Comparison of ENCODE assay signal across 1 cellular context in the genomic region with DNA sequence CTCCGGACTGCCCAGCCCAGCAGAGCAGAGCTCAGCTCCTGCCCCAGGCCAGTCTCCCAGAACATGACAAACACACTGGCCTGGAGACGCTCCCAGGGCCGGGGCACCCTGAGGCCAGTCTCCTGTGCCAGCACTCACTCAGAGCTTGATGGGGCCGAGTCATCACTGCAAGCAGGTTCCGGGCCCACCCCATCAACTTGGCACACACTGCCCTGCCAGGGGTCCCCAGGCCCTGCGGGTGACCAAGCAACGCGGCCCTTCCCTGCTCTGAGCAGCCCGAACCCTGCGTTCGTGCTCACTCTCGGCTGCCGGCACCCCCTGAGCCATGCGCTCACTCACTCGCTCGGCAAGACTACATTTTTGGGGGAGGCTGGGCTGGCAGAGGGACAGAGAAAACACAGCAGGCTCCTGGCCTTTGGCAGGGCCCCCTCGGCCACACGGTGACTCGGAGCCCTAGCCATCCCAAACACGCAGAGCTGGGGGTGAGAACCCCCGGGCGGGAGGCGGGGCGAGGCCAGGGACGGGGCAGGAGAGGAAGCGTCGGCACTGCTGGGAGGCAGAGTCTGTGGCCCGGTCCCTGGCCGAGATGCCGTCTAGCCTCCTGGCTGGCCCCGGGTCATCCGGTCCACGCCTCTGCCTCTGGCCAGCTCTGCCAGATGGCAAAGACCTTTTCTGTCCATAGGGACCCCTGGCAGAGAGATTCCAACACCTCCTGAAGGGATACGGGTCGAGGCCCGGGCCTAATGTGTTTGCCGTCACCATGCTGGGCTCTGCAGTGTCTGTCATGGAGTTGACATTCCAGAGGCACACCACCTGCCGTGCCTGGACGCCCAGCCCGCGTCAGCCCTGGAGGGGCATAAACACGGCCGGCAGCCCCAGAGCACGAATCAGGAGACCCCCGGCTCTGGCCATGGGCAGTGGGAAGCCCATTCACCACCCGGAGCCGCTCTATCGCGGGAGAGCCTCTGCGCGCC.
TF ChIP-seq lines count a peak whose summit lies in the region.

No MANE protein-coding gene starts in this region.

TF ChIP-seq in K562, 482 proteins besides CTCF, POLR2A, EP300 and RAD21 (continued from another document):
- TF ChIP-seq HNRNPK (IDR thresholded peaks at IDR 0.05; ENCODE audit: low read depth, low read length, poor library complexity, severe bottlenecking) (no peak), ZNF212 (CRISPR knock-in tag; IDR thresholded peaks at IDR 0.05) (no peak), NCOA6 (IDR thresholded peaks at IDR 0.05) (no peak), POU5F1 (IDR thresholded peaks at IDR 0.05; ENCODE audit: borderline replicate concordance, low read depth, low read length, partially characterized antibody) (no peak), HMGN3 (IDR thresholded peaks at IDR 0.05; ENCODE audit: borderline replicate concordance, extremely low read depth, insufficient read length, low read depth, low read length) (peak; percentile 19), ZNF133 (CRISPR knock-in tag; IDR thresholded peaks at IDR 0.05) (no peak)
- TF ChIP-seq, protein P1, sequence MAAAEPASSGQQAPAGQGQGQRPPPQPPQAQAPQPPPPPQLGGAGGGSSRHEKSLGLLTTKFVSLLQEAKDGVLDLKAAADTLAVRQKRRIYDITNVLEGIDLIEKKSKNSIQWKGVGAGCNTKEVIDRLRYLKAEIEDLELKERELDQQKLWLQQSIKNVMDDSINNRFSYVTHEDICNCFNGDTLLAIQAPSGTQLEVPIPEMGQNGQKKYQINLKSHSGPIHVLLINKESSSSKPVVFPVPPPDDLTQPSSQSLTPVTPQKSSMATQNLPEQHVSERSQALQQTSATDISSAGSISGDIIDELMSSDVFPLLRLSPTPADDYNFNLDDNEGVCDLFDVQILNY (CRISPR knock-in tag; IDR thresholded peaks at IDR 0.05), result no peak
- TF ChIP-seq, protein P2, sequence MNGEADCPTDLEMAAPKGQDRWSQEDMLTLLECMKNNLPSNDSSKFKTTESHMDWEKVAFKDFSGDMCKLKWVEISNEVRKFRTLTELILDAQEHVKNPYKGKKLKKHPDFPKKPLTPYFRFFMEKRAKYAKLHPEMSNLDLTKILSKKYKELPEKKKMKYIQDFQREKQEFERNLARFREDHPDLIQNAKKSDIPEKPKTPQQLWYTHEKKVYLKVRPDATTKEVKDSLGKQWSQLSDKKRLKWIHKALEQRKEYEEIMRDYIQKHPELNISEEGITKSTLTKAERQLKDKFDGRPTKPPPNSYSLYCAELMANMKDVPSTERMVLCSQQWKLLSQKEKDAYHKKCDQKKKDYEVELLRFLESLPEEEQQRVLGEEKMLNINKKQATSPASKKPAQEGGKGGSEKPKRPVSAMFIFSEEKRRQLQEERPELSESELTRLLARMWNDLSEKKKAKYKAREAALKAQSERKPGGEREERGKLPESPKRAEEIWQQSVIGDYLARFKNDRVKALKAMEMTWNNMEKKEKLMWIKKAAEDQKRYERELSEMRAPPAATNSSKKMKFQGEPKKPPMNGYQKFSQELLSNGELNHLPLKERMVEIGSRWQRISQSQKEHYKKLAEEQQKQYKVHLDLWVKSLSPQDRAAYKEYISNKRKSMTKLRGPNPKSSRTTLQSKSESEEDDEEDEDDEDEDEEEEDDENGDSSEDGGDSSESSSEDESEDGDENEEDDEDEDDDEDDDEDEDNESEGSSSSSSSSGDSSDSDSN (IDR thresholded peaks at IDR 0.05; ENCODE audit: borderline replicate concordance in 1 of 2, low read depth in 2 of 2, low read length in 2 of 2), result peak; percentile 7 to 45; a peak in 1 of 4 replicates
TF ChIP-seq in K562: peak in this region for 2.
